In the genomic region with DNA sequence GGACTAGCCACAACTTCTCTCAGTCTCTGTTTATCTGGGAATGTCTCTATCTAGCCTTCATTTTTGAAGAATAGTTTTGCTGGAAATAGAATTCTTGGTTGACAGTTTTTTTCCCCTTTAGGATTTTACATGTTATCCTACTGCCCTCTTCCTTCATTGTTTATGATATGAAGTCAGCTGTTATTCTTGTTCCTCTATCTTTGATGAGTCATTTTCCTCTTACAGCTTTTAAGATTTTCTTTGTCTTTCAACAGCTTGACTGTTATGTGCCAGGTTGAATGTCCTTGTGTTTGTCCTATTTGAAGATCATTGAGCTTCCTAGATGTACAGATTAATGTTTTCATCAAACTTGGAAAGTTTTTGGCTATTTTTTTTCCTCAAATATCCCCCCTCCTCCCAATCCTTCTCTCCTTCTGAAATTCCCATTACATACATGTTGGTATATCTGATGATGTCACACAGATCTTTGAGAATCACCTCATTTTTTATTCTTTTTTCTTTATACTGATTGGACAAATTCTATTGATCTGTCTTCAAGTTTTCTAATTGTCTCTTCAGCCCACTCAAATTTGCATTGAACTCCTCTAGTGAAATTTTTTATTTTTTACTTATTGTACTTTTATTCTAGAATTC, we compare ENCODE assay signal across 29 cellular contexts. TPM values are rescaled to one million over a fixed set of nuclear protein-coding genes. Genes with fewer than 3 reads are reported as not detected.
A peak's percentile ranks its signal among the peaks of the same experiment; 100 is the strongest.
DNase-seq lines count a peak whose midpoint lies in the region; ATAC-seq and TF ChIP-seq lines count a peak whose summit lies in the region.
"Had no signal": no experiment of that assay in that cellular context is flagged by ENCODE, and none has a peak within 500 bp of the region (broad histone marks: within the 10 kb centered on the region; RNA-seq: fewer than 3 reads in every experiment).

No MANE protein-coding gene starts in this region.

- intact Hi-C loops in prostate gland (cut with DNase I) = loop anchor here (5.0 to 10.0 kb wide), 2 partner anchors 42 to 665 kb away; a partner anchor contains a TSS

- H3K27ac ChIP-seq in prostate gland = no peak overlapping the region
- H3K27ac ChIP-seq: 22Rv1, Peyer's patch, psoas muscle, transverse colon had no signal

- DNase-seq in DMS53 (lab: John Stamatoyannopoulos, UW) (peak; percentile 50), DMS53 treated with DMSO at 0.1 percent for 48 hours (lab: John Stamatoyannopoulos, UW; ENCODE audit: unreplicated experiment) (no peak), Kasumi-1 (lab: John Stamatoyannopoulos, UW) (peak; percentile 14 to 35), RKO (ENCODE audit: low spot score) (peak; percentile 60), kidney tubule cell (ENCODE audit: low spot score) (peak; percentile 7), prostate gland (ENCODE audit: low spot score) (no peak)
- DNase-seq: activated CD8-positive, alpha-beta T cell treated with anti-CD3 and anti-CD28 coated beads, Interleukin-2, amount 10 ng/mL, durations not matched to agents 7 days and 5 days; activated naive CD4-positive, alpha-beta T cell treated with anti-CD3 and anti-CD28 coated beads, Interleukin-2, amount 50 U/mL, for 16 hours; C1 segment of cervical spinal cord; Caco-2; DMS79; GDM1; hypothalamus; immature natural killer cell; KG1; left colon; MM.1S; NCI-H1436 treated with DMSO at 0.1 percent for 48 hours; NCI-H526 treated with DMSO at 0.1 percent for 48 hours; occipital lobe; Peyer's patch; psoas muscle; SHP77 treated with DMSO at 0.1 percent for 48 hours; stimulated activated CD4-positive, alpha-beta T cell treated with anti-CD3 and anti-CD28 coated beads, Interleukin-4, amount 100 ng/mL, for 4 hours; transverse colon had no signal

- H3K27me3 ChIP-seq in prostate gland (replicated peaks; ENCODE audit: insufficient read depth) = no peaks in the 10 kb centered on the region
- H3K27me3 ChIP-seq: Peyer's patch, transverse colon had no signal

- TF ChIP-seq POLR2A in prostate gland (IDR thresholded peaks at IDR 0.05) = no peak

- no peaks in the 10 kb centered on the region for H3K4me1 ChIP-seq in prostate gland (replicated peaks)
- H3K4me1 ChIP-seq: Caco-2 had no signal

- H3K36me3 ChIP-seq in prostate gland = no peaks in the 10 kb centered on the region
- H3K36me3 ChIP-seq: Peyer's patch, transverse colon had no signal

- TF ChIP-seq CTCF in prostate gland (IDR thresholded peaks at IDR 0.05) = no peak

- H3K9me3 ChIP-seq in prostate gland = no peaks in the 10 kb centered on the region

- no peak for ATAC-seq in HG03045 (IDR thresholded peaks at IDR 0.05; ENCODE audit: unreplicated experiment)
- ATAC-seq in HG03432 (IDR thresholded peaks at IDR 0.05; ENCODE audit: unreplicated experiment) = no peak
- ATAC-seq: activated CD8-positive, alpha-beta T cell treated with anti-CD3 and anti-CD28 coated beads, Interleukin-2, amount 10 ng/mL, durations not matched to agents 7 days and 5 days; left colon; natural killer cell treated with Interleukin-12 subunit alpha and Interleukin-12 subunit beta and Interleukin-15 and Interleukin-18, amount 100 ng/mL, for 72 hours; psoas muscle had no signal

- no peak overlapping the region for H3K4me3 ChIP-seq in prostate gland
- H3K4me3 ChIP-seq: Peyer's patch, psoas muscle, transverse colon had no signal

RNA-seq across cellular contexts. Expression of a gene that starts 4.5 kb away (rescaled TPM):
- 10 to 100 TPM; 63.5 to 69.5 TPM for total RNA-seq in prostate gland

RNA-seq across cellular contexts. Expression of a gene that starts 41.1 kb away (rescaled TPM):
- total RNA-seq in prostate gland = 100 to 1,000 TPM in 1 of 2 donors, 10 to 100 TPM in 1; 88.3 to 155 TPM
- total RNA-seq: natural killer cell treated with Interleukin-12 subunit alpha and Interleukin-12 subunit beta and Interleukin-15 and Interleukin-18, amount 100 ng/mL, for 72 hours had no signal

Comparison
In these comparisons a context has a peak if more than half of its experiments do, and no peak if none do; other contexts are left out.
1. DNase-seq: peak in DMS53 (single experiment), Kasumi-1 (2 of 2), RKO (single experiment) and kidney tubule cell (single experiment); none in DMS53 treated with DMSO at 0.1 percent for 48 hours (single experiment) and prostate gland (single experiment).